In the genomic region with DNA sequence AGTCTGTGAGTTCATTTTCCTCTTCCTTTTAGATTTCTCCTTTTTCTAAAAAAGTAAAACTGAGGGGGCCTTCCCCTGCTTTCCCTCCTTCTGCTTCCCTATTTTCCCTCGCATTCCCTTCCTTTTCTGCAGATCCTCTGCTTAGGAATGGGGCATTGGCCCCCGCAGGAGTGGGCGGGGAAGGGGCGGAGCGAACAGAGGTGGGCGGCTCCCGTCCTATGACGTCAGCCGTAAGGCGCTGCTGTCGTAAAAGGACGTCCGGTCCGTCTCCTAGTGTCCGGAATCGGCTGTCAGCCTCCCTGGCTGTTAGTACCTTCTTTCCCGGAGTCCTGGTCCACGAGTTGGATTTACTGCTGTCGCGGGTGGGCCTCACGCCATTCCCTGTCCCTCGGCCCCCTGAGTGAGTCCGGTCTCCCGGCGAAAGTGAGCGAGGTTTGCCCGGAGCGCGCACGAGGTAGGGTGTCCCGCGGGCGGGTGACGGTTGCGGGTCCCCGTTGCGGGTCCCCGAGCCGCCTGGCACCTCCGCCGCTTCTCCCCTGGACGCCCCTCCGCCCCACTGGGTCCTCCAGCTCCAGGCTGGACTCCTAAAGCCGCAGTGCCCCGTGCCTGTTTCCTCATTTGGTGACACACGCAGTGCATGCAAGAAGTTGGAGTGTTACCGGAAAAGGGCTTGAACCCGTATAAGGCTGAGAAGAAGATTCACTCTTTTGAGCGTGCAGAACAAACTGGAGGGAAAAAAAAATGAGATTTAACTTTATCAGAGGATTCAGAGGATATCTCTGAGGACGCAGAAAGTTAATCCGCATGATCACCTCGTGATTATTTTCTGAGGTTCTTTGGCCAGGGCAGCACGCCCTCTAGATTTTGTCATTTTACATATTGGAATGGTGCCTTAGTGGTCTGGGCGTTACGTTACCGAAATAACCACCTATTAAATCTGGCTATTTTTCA, we compare ENCODE assay signal across 1 cellular context.
TF ChIP-seq lines count a peak whose summit lies in the region.

Gene ZNF330, plus strand, starts transcription at position 241 of the 951 bp plus-strand sequence. CDS start 1,477 bp downstream, outside the sequence.

TF ChIP-seq in K562, 482 proteins besides CTCF, POLR2A, EP300 and RAD21 (continued from another document and continues in another):
- TF ChIP-seq AFF4 (CRISPR knock-in tag; IDR thresholded peaks at IDR 0.05) (no peak), ZNF311 (CRISPR knock-in tag; IDR thresholded peaks at IDR 0.05) (no peak), WHSC1 (IDR thresholded peaks at IDR 0.05; ENCODE audit: low read length) (no peak), JUN (IDR thresholded peaks at IDR 0.05; ENCODE audit: borderline replicate concordance, low read depth, low read length) (peak; percentile 68), JUN (CRISPR knock-in tag; IDR thresholded peaks at IDR 0.05; ENCODE audit: borderline replicate concordance) (no peak), ZNF79 (CRISPR knock-in tag; IDR thresholded peaks at IDR 0.05; ENCODE audit: low read depth) (no peak), SUPT5H (IDR thresholded peaks at IDR 0.05) (peak; percentile 92), FOXA3 (CRISPR knock-in tag; conservative IDR thresholded peaks at IDR 0.05 in 1 of 2, IDR thresholded peaks at IDR 0.05 in 1 of 2) (no peak), ZNF586 (CRISPR knock-in tag; conservative IDR thresholded peaks at IDR 0.05) (no peak), ZNF75A (CRISPR knock-in tag; IDR thresholded peaks at IDR 0.05) (no peak), RREB1 (CRISPR knock-in tag; IDR thresholded peaks at IDR 0.05) (no peak), ZNF707 (CRISPR knock-in tag; conservative IDR thresholded peaks at IDR 0.05) (no peak), TAF1 (IDR thresholded peaks at IDR 0.05; ENCODE audit: control insufficient read depth, extremely low read depth, insufficient read depth, low read length, severe bottlenecking) (peak; percentile 63), EP400 (IDR thresholded peaks at IDR 0.05) (peak; percentile 92), PHF20 (IDR thresholded peaks at IDR 0.05; ENCODE audit: partially characterized antibody) (peak; percentile 28), ZBTB17 (CRISPR knock-in tag; IDR thresholded peaks at IDR 0.05) (0 out of 2 replicates have a peak, but pooled peaks have one; percentile 18), GABPA (tag; conservative IDR thresholded peaks at IDR 0.05; ENCODE audit: low read depth) (peak; percentile 63), HNRNPLL (IDR thresholded peaks at IDR 0.05; ENCODE audit: low read depth, low read length, poor library complexity, severe bottlenecking) (peak; percentile 39), USF1 (CRISPR knock-in tag; IDR thresholded peaks at IDR 0.05) (no peak), MYC (IDR thresholded peaks at IDR 0.05; ENCODE audit: low read depth, low read length) (peak; percentile 54), MYC (CRISPR knock-in tag; IDR thresholded peaks at IDR 0.05; ENCODE audit: borderline replicate concordance, low read depth) (peak; percentile 93)
- TF ChIP-seq, protein P1, sequence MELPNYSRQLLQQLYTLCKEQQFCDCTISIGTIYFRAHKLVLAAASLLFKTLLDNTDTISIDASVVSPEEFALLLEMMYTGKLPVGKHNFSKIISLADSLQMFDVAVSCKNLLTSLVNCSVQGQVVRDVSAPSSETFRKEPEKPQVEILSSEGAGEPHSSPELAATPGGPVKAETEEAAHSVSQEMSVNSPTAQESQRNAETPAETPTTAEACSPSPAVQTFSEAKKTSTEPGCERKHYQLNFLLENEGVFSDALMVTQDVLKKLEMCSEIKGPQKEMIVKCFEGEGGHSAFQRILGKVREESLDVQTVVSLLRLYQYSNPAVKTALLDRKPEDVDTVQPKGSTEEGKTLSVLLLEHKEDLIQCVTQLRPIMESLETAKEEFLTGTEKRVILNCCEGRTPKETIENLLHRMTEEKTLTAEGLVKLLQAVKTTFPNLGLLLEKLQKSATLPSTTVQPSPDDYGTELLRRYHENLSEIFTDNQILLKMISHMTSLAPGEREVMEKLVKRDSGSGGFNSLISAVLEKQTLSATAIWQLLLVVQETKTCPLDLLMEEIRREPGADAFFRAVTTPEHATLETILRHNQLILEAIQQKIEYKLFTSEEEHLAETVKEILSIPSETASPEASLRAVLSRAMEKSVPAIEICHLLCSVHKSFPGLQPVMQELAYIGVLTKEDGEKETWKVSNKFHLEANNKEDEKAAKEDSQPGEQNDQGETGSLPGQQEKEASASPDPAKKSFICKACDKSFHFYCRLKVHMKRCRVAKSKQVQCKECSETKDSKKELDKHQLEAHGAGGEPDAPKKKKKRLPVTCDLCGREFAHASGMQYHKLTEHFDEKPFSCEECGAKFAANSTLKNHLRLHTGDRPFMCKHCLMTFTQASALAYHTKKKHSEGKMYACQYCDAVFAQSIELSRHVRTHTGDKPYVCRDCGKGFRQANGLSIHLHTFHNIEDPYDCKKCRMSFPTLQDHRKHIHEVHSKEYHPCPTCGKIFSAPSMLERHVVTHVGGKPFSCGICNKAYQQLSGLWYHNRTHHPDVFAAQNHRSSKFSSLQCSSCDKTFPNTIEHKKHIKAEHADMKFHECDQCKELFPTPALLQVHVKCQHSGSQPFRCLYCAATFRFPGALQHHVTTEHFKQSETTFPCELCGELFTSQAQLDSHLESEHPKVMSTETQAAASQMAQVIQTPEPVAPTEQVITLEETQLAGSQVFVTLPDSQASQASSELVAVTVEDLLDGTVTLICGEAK (IDR thresholded peaks at IDR 0.05): peak; percentile 43; the same call in 1 of the 2 replicates
- TF ChIP-seq, protein P1 (CRISPR knock-in tag; IDR thresholded peaks at IDR 0.05): no peak
- TF ChIP-seq, protein P2, sequence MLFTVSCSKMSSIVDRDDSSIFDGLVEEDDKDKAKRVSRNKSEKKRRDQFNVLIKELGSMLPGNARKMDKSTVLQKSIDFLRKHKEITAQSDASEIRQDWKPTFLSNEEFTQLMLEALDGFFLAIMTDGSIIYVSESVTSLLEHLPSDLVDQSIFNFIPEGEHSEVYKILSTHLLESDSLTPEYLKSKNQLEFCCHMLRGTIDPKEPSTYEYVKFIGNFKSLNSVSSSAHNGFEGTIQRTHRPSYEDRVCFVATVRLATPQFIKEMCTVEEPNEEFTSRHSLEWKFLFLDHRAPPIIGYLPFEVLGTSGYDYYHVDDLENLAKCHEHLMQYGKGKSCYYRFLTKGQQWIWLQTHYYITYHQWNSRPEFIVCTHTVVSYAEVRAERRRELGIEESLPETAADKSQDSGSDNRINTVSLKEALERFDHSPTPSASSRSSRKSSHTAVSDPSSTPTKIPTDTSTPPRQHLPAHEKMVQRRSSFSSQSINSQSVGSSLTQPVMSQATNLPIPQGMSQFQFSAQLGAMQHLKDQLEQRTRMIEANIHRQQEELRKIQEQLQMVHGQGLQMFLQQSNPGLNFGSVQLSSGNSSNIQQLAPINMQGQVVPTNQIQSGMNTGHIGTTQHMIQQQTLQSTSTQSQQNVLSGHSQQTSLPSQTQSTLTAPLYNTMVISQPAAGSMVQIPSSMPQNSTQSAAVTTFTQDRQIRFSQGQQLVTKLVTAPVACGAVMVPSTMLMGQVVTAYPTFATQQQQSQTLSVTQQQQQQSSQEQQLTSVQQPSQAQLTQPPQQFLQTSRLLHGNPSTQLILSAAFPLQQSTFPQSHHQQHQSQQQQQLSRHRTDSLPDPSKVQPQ (CRISPR knock-in tag; IDR thresholded peaks at IDR 0.05; ENCODE audit: borderline replicate concordance): no peak
- TF ChIP-seq, protein P3, sequence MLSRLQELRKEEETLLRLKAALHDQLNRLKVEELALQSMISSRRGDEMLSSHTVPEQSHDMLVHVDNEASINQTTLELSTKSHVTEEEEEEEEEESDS (CRISPR knock-in tag; IDR thresholded peaks at IDR 0.05): no peak
